ENCODE assay signal across 23 cellular contexts in genomic region chr17:76581515-76581914, GRCh38. TPM values are rescaled to one million over a fixed set of nuclear protein-coding genes. Genes with fewer than 3 reads are reported as not detected.
DNase-seq lines count a peak whose midpoint lies in the region; ATAC-seq, FAIRE-seq and TF ChIP-seq lines count a peak whose summit lies in the region.
"Had no signal": no experiment of that assay in that cellular context is flagged by ENCODE, and none has a peak within 500 bp of the region (broad histone marks: within the 10 kb centered on the region; RNA-seq: fewer than 3 reads in every experiment).

No MANE protein-coding gene starts in this region.

- H3K4me1 ChIP-seq in OCI-LY3 (ENCODE audit: low read length), result peaks cover 26% of the 10 kb centered on the region
- peaks cover 26% of the 10 kb centered on the region for H3K4me1 ChIP-seq in neural progenitor cell
- peaks cover 22 to 24% of the 10 kb centered on the region in 2 donors for H3K4me1 ChIP-seq in thyroid gland
- peaks cover 17% of the 10 kb centered on the region for H3K4me1 ChIP-seq in PC-3 (ENCODE audit: insufficient read depth, low read length)

- no peaks in the 10 kb centered on the region for H3K9me2 ChIP-seq in PC-3 (replicated peaks; ENCODE audit: low read length)

- peaks cover 39% of the 10 kb centered on the region for H3K27me3 Mint-ChIP-seq in neural progenitor cell (ENCODE audit: insufficient read depth, low read depth)
- H3K27me3 Mint-ChIP-seq in activated T-helper 2 cell treated with anti-CD3 and anti-CD28 coated beads, Interferon-gamma antibody, Interleukin-2, Interleukin-4, amounts not matched to agents 10 μg/mL and 5 μg/mL and 100 μg/mL, durations not matched to agents 14 hours and 24 hours and 36 hours (ENCODE audit: low read depth), result peaks cover 34% of the 10 kb centered on the region

- FAIRE-seq in GM12891 (lab: Jason Lieb, UNC), result no peak
- FAIRE-seq: H54, HTR-8/SVneo had no signal

- TF ChIP-seq POLR2A in thyroid gland (IDR thresholded peaks at IDR 0.05) (no peak), GM12891 (IDR thresholded peaks at IDR 0.05; ENCODE audit: low read depth, low read length) (no peak)

- H3K9ac ChIP-seq in OCI-LY3 (ENCODE audit: low read length) (no peak overlapping the region), neural progenitor cell (no peak overlapping the region), PC-3 (ENCODE audit: low read length) (no peak overlapping the region)

- no peaks in the 10 kb centered on the region for H3K27me3 ChIP-seq in OCI-LY3 (ENCODE audit: low read depth, low read length)
- H3K27me3 ChIP-seq in neural progenitor cell, result peaks cover 89% of the 10 kb centered on the region
- H3K27me3 ChIP-seq in thyroid gland, result no peaks in the 10 kb centered on the region
- H3K27me3 ChIP-seq in PC-3 (ENCODE audit: low read length), result no peaks in the 10 kb centered on the region

- ATAC-seq in PC-3, result no peak
- ATAC-seq: Right ventricle myocardium inferior had no signal

- H3K79me2 ChIP-seq in OCI-LY3 (ENCODE audit: low read length) (no peaks in the 10 kb centered on the region), neural progenitor cell (ENCODE audit: low read depth) (no peaks in the 10 kb centered on the region), PC-3 (ENCODE audit: low read length) (no peaks in the 10 kb centered on the region)

- peak overlapping the region; percentile 63 for H3K4me2 ChIP-seq in OCI-LY3 (ENCODE audit: low read length)
- H3K4me2 ChIP-seq in neural progenitor cell, result peak overlapping the region; percentile 49
- H3K4me2 ChIP-seq in PC-3 (ENCODE audit: low read length), result no peak overlapping the region
- H3K4me2 ChIP-seq: PC-9 had no signal

- POLR2A ChIA-PET in PC-3 (lab: Charles Lee; ENCODE audit: unreplicated experiment), result no interaction called here

- DNase-seq in epithelial cell of esophagus (ENCODE audit: low read depth) (peak; percentile 94), neural progenitor cell (ENCODE audit: low spot score) (no peak), thyroid gland (peak in 1 of 2 donors; percentile 16), PC-3 (no peak), COLO668 (lab: John Stamatoyannopoulos, UW; ENCODE audit: unreplicated experiment) (no peak), GM12891 (ENCODE audit: insufficient read length, low spot score) (no peak)
- no peak for DNase-seq in activated T-helper 2 cell treated with anti-CD3 and anti-CD28 coated beads, Interferon-gamma antibody, Interleukin-2, Interleukin-4, amounts not matched to agents 10 μg/mL and 5 μg/mL and 100 μg/mL, durations not matched to agents 14 hours and 24 hours and 36 hours (ENCODE audit: low spot score)
- DNase-seq: ACHN, AML-193, COR-L47, DMS153, NCI-H187, NCI-H748 treated with DMSO at 0.1 percent for 48 hours, PC-9 had no signal

- H3F3A ChIP-seq in neural progenitor cell (ENCODE audit: low read depth) (peaks cover 15% of the 10 kb centered on the region), PC-3 (ENCODE audit: low read length, unreplicated experiment) (no peaks in the 10 kb centered on the region)

- no peak for TF ChIP-seq CTCF in OCI-LY3 (IDR thresholded peaks at IDR 0.05; ENCODE audit: low read depth, low read length)
- TF ChIP-seq CTCF in epithelial cell of esophagus (IDR thresholded peaks at IDR 0.05; ENCODE audit: insufficient read depth, low read depth, low read length, missing control alignments), result no peak
- TF ChIP-seq CTCF in neural progenitor cell (IDR thresholded peaks at IDR 0.05), result no peak
- TF ChIP-seq CTCF in thyroid gland (IDR thresholded peaks at IDR 0.05), result no peak
- TF ChIP-seq CTCF in PC-3 (conservative IDR thresholded peaks at IDR 0.05; ENCODE audit: low read depth, low read length), result no peak

- intact Hi-C loops in thyroid gland (cut with DNase I), result no loop called here
- intact Hi-C loops in PC-3 (cut with micrococcal nuclease), result no loop called here
- intact Hi-C loops in activated T-helper 2 cell treated with anti-CD3 and anti-CD28 coated beads, Interferon-gamma antibody, Interleukin-2, Interleukin-4, amounts not matched to agents 10 μg/mL and 5 μg/mL and 100 μg/mL, durations not matched to agents 14 hours and 24 hours and 36 hours (cut with micrococcal nuclease), result no loop called here

- no peak overlapping the region for H3K27ac Mint-ChIP-seq in neural progenitor cell
- H3K27ac Mint-ChIP-seq in activated T-helper 2 cell treated with anti-CD3 and anti-CD28 coated beads, Interferon-gamma antibody, Interleukin-2, Interleukin-4, amounts not matched to agents 10 μg/mL and 5 μg/mL and 100 μg/mL, durations not matched to agents 14 hours and 24 hours and 36 hours, result no peak overlapping the region
- H3K27ac Mint-ChIP-seq: CD14-positive monocyte had no signal

- no peak overlapping the region for H3K4me3 Mint-ChIP-seq in neural progenitor cell
- H3K4me3 Mint-ChIP-seq in activated T-helper 2 cell treated with anti-CD3 and anti-CD28 coated beads, Interferon-gamma antibody, Interleukin-2, Interleukin-4, amounts not matched to agents 10 μg/mL and 5 μg/mL and 100 μg/mL, durations not matched to agents 14 hours and 24 hours and 36 hours (ENCODE audit: low read depth), result no peak overlapping the region
- H3K4me3 Mint-ChIP-seq: CD14-positive monocyte had no signal

- CTCF ChIA-PET in PC-3 (lab: Charles Lee), result no interaction called here

- H3K36me3 ChIP-seq in OCI-LY3 (replicated peaks; ENCODE audit: low read depth, low read length), result no peaks in the 10 kb centered on the region
- H3K36me3 ChIP-seq in neural progenitor cell, result no peaks in the 10 kb centered on the region
- no peaks in the 10 kb centered on the region for H3K36me3 ChIP-seq in thyroid gland
- no peaks in the 10 kb centered on the region for H3K36me3 ChIP-seq in PC-3 (ENCODE audit: low read depth, low read length)

- H3K4me3 ChIP-seq in OCI-LY3 (ENCODE audit: low read length), result no peak overlapping the region
- no peak overlapping the region for H3K4me3 ChIP-seq in epithelial cell of esophagus (ENCODE audit: low read length)
- no peak overlapping the region for H3K4me3 ChIP-seq in neural progenitor cell
- no peak overlapping the region for H3K4me3 ChIP-seq in thyroid gland (replicated peaks in 1 of 3)
- H3K4me3 ChIP-seq in PC-3 (ENCODE audit: low read length), result no peak overlapping the region
- H3K4me3 ChIP-seq: PC-9, SK-N-MC had no signal

- H3K9me3 ChIP-seq in OCI-LY3 (ENCODE audit: insufficient read depth, low read length) (no peaks in the 10 kb centered on the region), neural progenitor cell (ENCODE audit: low read depth) (no peaks in the 10 kb centered on the region), thyroid gland (no peaks in the 10 kb centered on the region), PC-3 (ENCODE audit: low read length) (no peaks in the 10 kb centered on the region)

- 75 to 92% methylated on average over 5 of the region's 5 CpGs for WGBS in thyroid gland, 2 donors

- no TSS peak for BruUV-seq in PC-3 (replicated peaks; lab: Mats Ljungman, UMichigan)

- no peaks in the 10 kb centered on the region for H4K20me1 ChIP-seq in OCI-LY3 (ENCODE audit: insufficient read depth, low read length)
- peaks cover 25% of the 10 kb centered on the region for H4K20me1 ChIP-seq in neural progenitor cell (ENCODE audit: low read depth)
- H4K20me1 ChIP-seq in PC-3 (ENCODE audit: low read length), result no peaks in the 10 kb centered on the region

- H3K27ac ChIP-seq in OCI-LY3 (ENCODE audit: low read length) (no peak overlapping the region), neural progenitor cell (no peak overlapping the region), thyroid gland (peak overlapping the region in 2 of 3 donors; percentile 27 to 61), PC-3 (ENCODE audit: low read length) (no peak overlapping the region)
- H3K27ac ChIP-seq: HL-60, PC-9, SK-N-MC had no signal

- peaks cover 2% of the 10 kb centered on the region for H3K9me3 Mint-ChIP-seq in neural progenitor cell
- H3K9me3 Mint-ChIP-seq in activated T-helper 2 cell treated with anti-CD3 and anti-CD28 coated beads, Interferon-gamma antibody, Interleukin-2, Interleukin-4, amounts not matched to agents 10 μg/mL and 5 μg/mL and 100 μg/mL, durations not matched to agents 14 hours and 24 hours and 36 hours, result no peaks in the 10 kb centered on the region
- H3K9me3 Mint-ChIP-seq: IgD-negative memory B cell had no signal

- peaks cover 11% of the 10 kb centered on the region for H3K4me1 Mint-ChIP-seq in neural progenitor cell
- H3K4me1 Mint-ChIP-seq in activated T-helper 2 cell treated with anti-CD3 and anti-CD28 coated beads, Interferon-gamma antibody, Interleukin-2, Interleukin-4, amounts not matched to agents 10 μg/mL and 5 μg/mL and 100 μg/mL, durations not matched to agents 14 hours and 24 hours and 36 hours (ENCODE audit: low read depth), result peaks cover 2% of the 10 kb centered on the region

- no peaks in the 10 kb centered on the region for H3K36me3 Mint-ChIP-seq in neural progenitor cell
- no peaks in the 10 kb centered on the region for H3K36me3 Mint-ChIP-seq in activated T-helper 2 cell treated with anti-CD3 and anti-CD28 coated beads, Interferon-gamma antibody, Interleukin-2, Interleukin-4, amounts not matched to agents 10 μg/mL and 5 μg/mL and 100 μg/mL, durations not matched to agents 14 hours and 24 hours and 36 hours (ENCODE audit: low read depth)
- H3K36me3 Mint-ChIP-seq: IgD-negative memory B cell had no signal

- H2AFZ ChIP-seq in OCI-LY3 (ENCODE audit: low read depth, low read length) (no peak overlapping the region), neural progenitor cell (replicated peaks) (no peak overlapping the region), PC-3 (ENCODE audit: low read length) (no peak overlapping the region)
- H2AFZ ChIP-seq: PC-9 had no signal

RNA-seq across cellular contexts. Expression of gene ST6GALNAC2, which starts 4.1 kb away (rescaled TPM):
- total RNA-seq in neural progenitor cell (ENCODE audit: low replicate concordance), result 0.28 TPM in 1 of 2 replicates, not detected in the other
- total RNA-seq in thyroid gland, result 10 to 100 TPM; 32.7 to 65.4 (median 42.6) TPM
- 1.0 and 6.4 TPM in 2 replicates for total RNA-seq in PC-3 (2014; rRNA removed)
- 0.13 TPM for polyA plus RNA-seq in GM12891 (2012; ENCODE audit: low read depth, missing spikeins)
- 0.41 TPM in 1 of 2 replicates, not detected in the other for total RNA-seq in activated T-helper 2 cell treated with anti-CD3 and anti-CD28 coated beads, Interferon-gamma antibody, Interleukin-2, Interleukin-4, amounts not matched to agents 10 μg/mL and 5 μg/mL and 100 μg/mL, durations not matched to agents 14 hours and 24 hours and 36 hours

RNA-seq across cellular contexts. Expression of gene PRCD, which starts 41.7 kb away (rescaled TPM):
- 0.09 TPM in 1 of 2 replicates, not detected in the other for total RNA-seq in neural progenitor cell (ENCODE audit: low replicate concordance)
- 1 to 10 TPM; 1.5 to 8.3 (median 4.2) TPM for total RNA-seq in thyroid gland
- total RNA-seq in PC-3 (2014; rRNA removed), result 0.86 and 2.5 TPM in 2 replicates
- 0.23 TPM for polyA plus RNA-seq in GM12891 (2012; ENCODE audit: low read depth, missing spikeins)
- not detected in 2 replicates for total RNA-seq in activated T-helper 2 cell treated with anti-CD3 and anti-CD28 coated beads, Interferon-gamma antibody, Interleukin-2, Interleukin-4, amounts not matched to agents 10 μg/mL and 5 μg/mL and 100 μg/mL, durations not matched to agents 14 hours and 24 hours and 36 hours
- total RNA-seq: NCI-H460 had no signal
- polyA plus RNA-seq: CD14-positive monocyte had no signal

RNA-seq across cellular contexts. Expression of gene CYGB, which starts 44.0 kb away (rescaled TPM):
- total RNA-seq in neural progenitor cell (ENCODE audit: low replicate concordance) (1.1 TPM in 1 of 2 replicates, not detected in the other), thyroid gland (10 to 100 TPM; 14.7 to 32.3 (median 25.6) TPM), PC-3 (2014; rRNA removed) (0.40 and 0.62 TPM in 2 replicates)
- polyA plus RNA-seq in GM12891 (2012; ENCODE audit: low read depth, missing spikeins), result not detected
- total RNA-seq in activated T-helper 2 cell treated with anti-CD3 and anti-CD28 coated beads, Interferon-gamma antibody, Interleukin-2, Interleukin-4, amounts not matched to agents 10 μg/mL and 5 μg/mL and 100 μg/mL, durations not matched to agents 14 hours and 24 hours and 36 hours, result not detected in 2 replicates
- polyA plus RNA-seq: CD14-positive monocyte had no signal

Comparison
In these comparisons a context has a peak if more than half of its experiments do, and no peak if none do; other contexts are left out.
1. H3K27ac ChIP-seq: peak in thyroid gland (2 of 3); none in OCI-LY3 (single experiment), neural progenitor cell (single experiment) and PC-3 (single experiment).